In genomic region chr11:107858217-107859070, GRCh38 we compare ENCODE assay signal across 8 cellular contexts. TPM values are rescaled to one million over a fixed set of nuclear protein-coding genes. Genes with fewer than 3 reads are reported as not detected.
DNase-seq lines count a peak whose midpoint lies in the region; ATAC-seq and TF ChIP-seq lines count a peak whose summit lies in the region.

TSS of gene SLC35F2 (minus strand) at chr11:107858787. CDS start at chr11:107858767, 20 bp downstream.

- H3K4me3 Mint-ChIP-seq in CD14-positive monocyte (peak within 1 kb of the TSS; percentile 92 to 94), mesothelial cell of epicardium (peak within 1 kb of the TSS; percentile 87)

- peaks cover 3 to 4% of the 10 kb centered on the region in 2 donors for H3K36me3 Mint-ChIP-seq in CD14-positive monocyte
- no peaks in the 10 kb centered on the region for H3K36me3 Mint-ChIP-seq in mesothelial cell of epicardium

- no peaks in the 10 kb centered on the region for H3K27me3 ChIP-seq in endocrine pancreas (ENCODE audit: control insufficient read depth, insufficient read depth, low read length)

- H3K27ac Mint-ChIP-seq in CD14-positive monocyte, result peak within 1 kb of the TSS; percentile 12 to 90 (median 67)
- peak within 1 kb of the TSS; percentile 75 for H3K27ac Mint-ChIP-seq in mesothelial cell of epicardium

- intact Hi-C loops in CD14-positive monocyte (cut with micrococcal nuclease), result loop anchor here in 1 of 2 donors (5.0 kb wide), 1 partner anchor 61 kb away; no protein-coding TSS in a partner anchor

- H3K9me3 Mint-ChIP-seq in CD14-positive monocyte (peaks cover 0 to 12% (median 9%) of the 10 kb centered on the region in 7 donors), mesothelial cell of epicardium (no peaks in the 10 kb centered on the region)

- H3K27me3 Mint-ChIP-seq in CD14-positive monocyte (ENCODE audit: low read depth in 3 of 3), result peaks cover 28 to 41% (median 40%) of the 10 kb centered on the region in 3 donors
- peaks cover 22% of the 10 kb centered on the region for H3K27me3 Mint-ChIP-seq in mesothelial cell of epicardium (ENCODE audit: low read depth)

- H3K4me3 ChIP-seq in endocrine pancreas (ENCODE audit: control insufficient read depth, insufficient read depth, low read length), result peak within 1 kb of the TSS; percentile 61

- TF ChIP-seq CTCF in CD14-positive monocyte (IDR thresholded peaks at IDR 0.05) (no peak), mesothelial cell of epicardium (IDR thresholded peaks at IDR 0.05; ENCODE audit: unreplicated experiment) (no peak)

- ATAC-seq in GM19324 (IDR thresholded peaks at IDR 0.05; ENCODE audit: low FRiP score, unreplicated experiment), result peak; percentile 93
- peak; percentile 87 for ATAC-seq in HG03442 (IDR thresholded peaks at IDR 0.05; ENCODE audit: unreplicated experiment)

- H3K4me1 Mint-ChIP-seq in CD14-positive monocyte, result peaks cover 28% of the 10 kb centered on the region
- peaks cover 20% of the 10 kb centered on the region for H3K4me1 Mint-ChIP-seq in mesothelial cell of epicardium

- DNase-seq in CD14-positive monocyte (ENCODE audit: low spot score) (peak; percentile 49), NCI-H748 (lab: John Stamatoyannopoulos, UW; ENCODE audit: unreplicated experiment) (peak; percentile 86), mesothelial cell of epicardium (ENCODE audit: low spot score in 2 of 2, unreplicated experiment in 2 of 2) (peak; percentile 39 to 68)
- DNase-seq in activated CD4-positive, alpha-beta T cell treated with anti-CD3 and anti-CD28 coated beads, Interleukin-2, amount 50 U/mL, for 48 hours, result peak; percentile 75 to 81
- peak; percentile 68 to 75 for DNase-seq in stimulated activated CD8-positive, alpha-beta memory T cell treated with anti-CD3 and anti-CD28 coated beads, Interleukin-15, amount 100 ng/mL, for 48 hours (ENCODE audit: low read depth in 2 of 2)

- peak within 1 kb of the TSS; percentile 72 for H3K9ac ChIP-seq in endocrine pancreas (ENCODE audit: control insufficient read depth, insufficient read depth, low read length)

- no peaks in the 10 kb centered on the region for H3K9me3 ChIP-seq in endocrine pancreas (ENCODE audit: control insufficient read depth, low read length)

- H3K4me1 ChIP-seq in endocrine pancreas (ENCODE audit: control insufficient read depth, insufficient read depth, low read length), result no peaks in the 10 kb centered on the region

- H3K36me3 ChIP-seq in endocrine pancreas (ENCODE audit: control insufficient read depth, insufficient read depth, low read length), result no peaks in the 10 kb centered on the region

RNA-seq across cellular contexts. Expression of gene SLC35F2, which starts in this region (rescaled TPM):
- polyA plus RNA-seq in CD14-positive monocyte, result under 1 TPM in 1 of 2 donors, not detected in 1; 0.24 TPM
- 11.9 to 14.5 TPM (median 12.7 TPM) in 3 replicates for total RNA-seq in mesothelial cell of epicardium

Comparison
In these comparisons a context has a peak if more than half of its experiments do, and no peak if none do; other contexts are left out.
1. Peak in every context shown above with its lines: DNase-seq, ATAC-seq and H3K4me3 ChIP-seq.
2. Peak in DNase-seq in CD14-positive monocyte; RNA of the gene not detected or under 1 TPM.